16 cellular contexts compared by ENCODE assay signal in genomic region chr17:76956846-76957540, GRCh38.
"Had no signal": no experiment of that assay in that cellular context is flagged by ENCODE, and none has a peak within 500 bp of the region (broad histone marks: within the 10 kb centered on the region; RNA-seq: fewer than 3 reads in every experiment).

No MANE protein-coding gene starts in this region.

- H3K4me3 Mint-ChIP-seq: activated CD4-positive, alpha-beta memory T cell treated with anti-CD3 and anti-CD28 coated beads for 36 hours; activated CD8-positive, alpha-beta memory T cell treated with anti-CD3 and anti-CD28 coated beads, Interleukin-2, amount 10 ng/mL, durations not matched to agents 7 days and 5 days; activated naive CD4-positive, alpha-beta T cell treated with anti-CD3 and anti-CD28 coated beads for 36 hours; natural killer cell had no signal

- H3K27me3 ChIP-seq: cardiac muscle cell, colonic mucosa, right lobe of liver had no signal

- H3K4me1 Mint-ChIP-seq: activated CD8-positive, alpha-beta memory T cell treated with anti-CD3 and anti-CD28 coated beads, Interleukin-2, amount 10 ng/mL, durations not matched to agents 7 days and 5 days; natural killer cell had no signal

- H3K4me1 ChIP-seq: colonic mucosa, right lobe of liver had no signal

- ATAC-seq: activated CD8-positive, alpha-beta memory T cell treated with anti-CD3 and anti-CD28 coated beads, Interleukin-2, amount 10 ng/mL, durations not matched to agents 7 days and 5 days; right lobe of liver had no signal

- DNase-seq: activated CD4-positive, alpha-beta memory T cell treated with anti-CD3 and anti-CD28 coated beads for 36 hours; activated CD8-positive, alpha-beta memory T cell treated with anti-CD3 and anti-CD28 coated beads, Interleukin-2, amount 10 ng/mL, durations not matched to agents 7 days and 5 days; activated naive CD4-positive, alpha-beta T cell treated with anti-CD3 and anti-CD28 coated beads for 36 hours; activated T-cell treated with anti-CD3 and anti-CD28 coated beads, Interleukin-2, amount 50 U/mL, for 1 hour; colonic mucosa; effector CD4-positive, alpha-beta T cell; left ventricle myocardium inferior; mesenchymal stem cell; natural killer cell; psoas muscle had no signal

- H3K4me3 ChIP-seq: cardiac muscle cell, colonic mucosa, esophagus muscularis mucosa, left ventricle myocardium inferior, psoas muscle, right lobe of liver, smooth muscle cell, thoracic aorta had no signal

- H3K36me3 ChIP-seq: cardiac muscle cell, colonic mucosa, esophagus muscularis mucosa, left ventricle myocardium inferior, right lobe of liver, thoracic aorta had no signal

- H3K9me3 ChIP-seq: colonic mucosa, esophagus muscularis mucosa, left ventricle myocardium inferior, psoas muscle, right lobe of liver, thoracic aorta had no signal

- H3K4me2 ChIP-seq: smooth muscle cell had no signal

- H3K27ac ChIP-seq: cardiac muscle cell, colonic mucosa, esophagus muscularis mucosa, left ventricle myocardium inferior, psoas muscle, right lobe of liver, thoracic aorta had no signal

- H3K9me3 Mint-ChIP-seq: activated CD4-positive, alpha-beta memory T cell treated with anti-CD3 and anti-CD28 coated beads for 36 hours; activated naive CD4-positive, alpha-beta T cell treated with anti-CD3 and anti-CD28 coated beads for 36 hours; activated T-helper 2 cell treated with anti-CD3 and anti-CD28 coated beads, Interferon-gamma antibody, Interleukin-2, Interleukin-4, amounts not matched to agents 10 μg/mL and 5 μg/mL and 100 μg/mL, durations not matched to agents 14 hours and 24 hours and 36 hours; natural killer cell had no signal

- H3K27me3 Mint-ChIP-seq: activated CD4-positive, alpha-beta memory T cell treated with anti-CD3 and anti-CD28 coated beads for 36 hours had no signal

- H3K27ac Mint-ChIP-seq: activated CD4-positive, alpha-beta memory T cell treated with anti-CD3 and anti-CD28 coated beads for 36 hours; activated CD8-positive, alpha-beta memory T cell treated with anti-CD3 and anti-CD28 coated beads, Interleukin-2, amount 10 ng/mL, durations not matched to agents 7 days and 5 days; activated naive CD4-positive, alpha-beta T cell treated with anti-CD3 and anti-CD28 coated beads for 36 hours; activated T-helper 2 cell treated with anti-CD3 and anti-CD28 coated beads, Interferon-gamma antibody, Interleukin-2, Interleukin-4, amounts not matched to agents 10 μg/mL and 5 μg/mL and 100 μg/mL, durations not matched to agents 14 hours and 24 hours and 36 hours; natural killer cell had no signal

- H3K36me3 Mint-ChIP-seq: activated CD4-positive, alpha-beta memory T cell treated with anti-CD3 and anti-CD28 coated beads for 36 hours; activated CD8-positive, alpha-beta memory T cell treated with anti-CD3 and anti-CD28 coated beads, Interleukin-2, amount 10 ng/mL, durations not matched to agents 7 days and 5 days; natural killer cell had no signal
